23 cellular contexts compared by ENCODE assay signal in the genomic region with DNA sequence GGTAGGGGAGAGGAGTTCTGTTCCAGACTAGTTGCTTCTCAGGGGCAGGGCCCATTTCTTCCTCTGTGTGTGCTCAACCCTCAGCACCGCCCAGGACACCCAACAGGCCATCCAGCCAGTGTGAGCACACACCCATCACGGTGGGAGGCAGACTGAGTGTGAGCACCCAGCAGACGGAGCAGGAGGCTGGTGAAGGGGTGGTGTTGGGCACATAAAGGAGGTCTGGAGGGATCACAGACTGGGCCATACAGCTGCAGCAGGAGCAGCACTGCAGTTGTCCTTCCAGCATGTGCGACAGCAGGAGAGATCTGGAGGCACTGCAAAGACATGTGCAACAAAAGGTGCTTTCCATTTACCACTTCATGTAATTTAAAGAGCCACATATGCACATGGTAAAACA.
"Had no signal": no experiment of that assay in that cellular context is flagged by ENCODE, and none has a peak within 500 bp of the region (broad histone marks: within the 10 kb centered on the region; RNA-seq: fewer than 3 reads in every experiment).

No MANE protein-coding gene starts in this region.

- H3K36me3 Mint-ChIP-seq: natural killer cell treated with Interleukin-12 subunit alpha and Interleukin-12 subunit beta and Interleukin-15 and Interleukin-18, amount 100 ng/mL, for 72 hours had no signal

- H3K27ac Mint-ChIP-seq: effector memory CD8-positive, alpha-beta T cell; natural killer cell treated with Interleukin-12 subunit alpha and Interleukin-12 subunit beta and Interleukin-15 and Interleukin-18, amount 100 ng/mL, for 72 hours; stimulated activated naive CD8-positive, alpha-beta T cell treated with anti-CD3 and anti-CD28 coated beads, Interleukin-15, amount 100 ng/mL, for 72 hours had no signal

- H3K27me3 Mint-ChIP-seq: effector memory CD8-positive, alpha-beta T cell; stimulated activated naive CD8-positive, alpha-beta T cell treated with anti-CD3 and anti-CD28 coated beads, Interleukin-15, amount 100 ng/mL, for 72 hours had no signal

- H3K4me3 Mint-ChIP-seq: effector memory CD8-positive, alpha-beta T cell; natural killer cell treated with Interleukin-12 subunit alpha and Interleukin-12 subunit beta and Interleukin-15 and Interleukin-18, amount 100 ng/mL, for 72 hours; neural crest cell; stimulated activated naive CD8-positive, alpha-beta T cell treated with anti-CD3 and anti-CD28 coated beads, Interleukin-15, amount 100 ng/mL, for 72 hours had no signal

- ATAC-seq: effector memory CD8-positive, alpha-beta T cell; lower lobe of right lung; natural killer cell treated with Interleukin-12 subunit alpha and Interleukin-12 subunit beta and Interleukin-15 and Interleukin-18, amount 100 ng/mL, for 72 hours; stimulated activated naive CD8-positive, alpha-beta T cell treated with anti-CD3 and anti-CD28 coated beads, Interleukin-15, amount 100 ng/mL, for 72 hours had no signal

- H3K4me1 ChIP-seq: right lobe of liver, transverse colon, vagina had no signal

- H3K9me3 ChIP-seq: esophagus squamous epithelium, lower lobe of right lung, right lobe of liver, suprapubic skin, transverse colon, vagina had no signal

- H3K36me3 ChIP-seq: esophagus squamous epithelium, lower lobe of right lung, right lobe of liver, suprapubic skin, transverse colon, vagina had no signal

- H3K27me3 ChIP-seq: esophagus squamous epithelium, right lobe of liver, suprapubic skin, transverse colon, vagina had no signal

- H3K27ac ChIP-seq: esophagus squamous epithelium, lower lobe of right lung, right lobe of liver, suprapubic skin, transverse colon, vagina had no signal

- H3K9me3 Mint-ChIP-seq: effector memory CD8-positive, alpha-beta T cell; natural killer cell treated with Interleukin-12 subunit alpha and Interleukin-12 subunit beta and Interleukin-15 and Interleukin-18, amount 100 ng/mL, for 72 hours; neural crest cell; stimulated activated naive CD8-positive, alpha-beta T cell treated with anti-CD3 and anti-CD28 coated beads, Interleukin-15, amount 100 ng/mL, for 72 hours had no signal

- DNase-seq: cortex of kidney; effector memory CD8-positive, alpha-beta T cell; erythroblast; esophagus squamous epithelium; left ventricle myocardium superior; lower lobe of right lung; retina; small intestine; stimulated activated CD4-positive, alpha-beta T cell treated with anti-CD3 and anti-CD28 coated beads, Interleukin-12 subunit alpha, Interleukin-12 subunit beta, amount 100 ng/mL, for 4 hours; stimulated activated CD4-positive, alpha-beta T cell treated with anti-CD3 and anti-CD28 coated beads, Interleukin-1b, Interleukin-23, amount 100 ng/mL, for 48 hours; stimulated activated CD4-positive, alpha-beta T cell treated with anti-CD3 and anti-CD28 coated beads, Interleukin-4, amount 100 ng/mL, for 1 hour; stimulated activated CD8-positive, alpha-beta memory T cell treated with anti-CD3 and anti-CD28 coated beads, Interleukin-4, amount 100 ng/mL, for 48 hours; stimulated activated naive CD4-positive, alpha-beta T cell; stimulated activated naive CD8-positive, alpha-beta T cell treated with anti-CD3 and anti-CD28 coated beads, Interleukin-15, amount 100 ng/mL, for 72 hours; transverse colon had no signal

- FAIRE-seq: endometrium, frontal cortex, keratinocyte, small intestine had no signal

- H3K4me1 Mint-ChIP-seq: stimulated activated naive CD8-positive, alpha-beta T cell treated with anti-CD3 and anti-CD28 coated beads, Interleukin-15, amount 100 ng/mL, for 72 hours had no signal

- H3K4me3 ChIP-seq: esophagus squamous epithelium, lower lobe of right lung, right lobe of liver, suprapubic skin, transverse colon, vagina had no signal
